1 cellular context compared by ENCODE assay signal in the genomic region with DNA sequence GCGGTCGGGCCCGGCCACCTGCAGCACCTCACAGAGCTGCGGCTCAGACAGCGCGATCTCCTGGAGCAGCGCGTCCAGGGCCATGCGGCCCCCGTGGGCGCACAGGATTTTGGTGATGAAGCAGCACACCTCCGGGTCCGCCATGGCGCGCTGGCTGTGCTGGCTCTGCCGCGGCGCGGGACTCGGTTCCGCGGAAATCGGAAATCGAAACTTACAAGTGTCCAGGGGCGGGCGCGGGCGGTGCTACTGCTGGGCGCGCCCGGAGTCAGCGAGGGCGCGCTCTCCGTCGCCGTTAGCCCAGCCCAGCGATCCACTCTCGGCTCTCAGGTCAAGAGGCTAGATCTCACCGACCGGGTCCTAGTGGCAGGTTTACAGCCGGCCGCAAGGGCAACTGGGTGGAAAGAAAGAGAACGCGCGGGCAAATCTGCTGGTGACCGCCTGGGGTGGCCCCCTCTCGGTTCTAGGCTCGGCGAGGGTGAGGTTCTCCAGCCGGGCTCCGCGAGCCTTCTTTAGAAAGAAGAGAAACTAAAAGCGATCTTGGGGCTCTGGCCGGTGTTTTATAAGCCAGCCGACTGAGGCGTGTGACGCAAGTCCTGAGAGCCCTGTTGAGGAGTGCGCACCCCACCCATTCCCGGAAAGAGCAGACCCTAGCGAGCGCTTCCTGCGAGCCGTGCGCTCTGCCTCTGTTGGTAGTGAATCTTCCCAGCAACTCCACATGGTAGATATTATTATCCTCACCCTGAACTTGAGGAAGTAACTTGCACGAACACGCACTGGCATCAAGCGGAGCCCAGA.
TF ChIP-seq lines count a peak whose summit lies in the region.

A gene (minus strand): TSS at position 533 of the 795 bp plus-strand sequence. CDS start 389 bp downstream, at position 144.

TF ChIP-seq in HepG2, 621 proteins besides CTCF, POLR2A, EP300 and RAD21 (continued from another document and continues in another):
- TF ChIP-seq ZNF326 (CRISPR knock-in tag; IDR thresholded peaks at IDR 0.05; ENCODE audit: borderline replicate concordance) = no peak
- TF ChIP-seq, protein P1, sequence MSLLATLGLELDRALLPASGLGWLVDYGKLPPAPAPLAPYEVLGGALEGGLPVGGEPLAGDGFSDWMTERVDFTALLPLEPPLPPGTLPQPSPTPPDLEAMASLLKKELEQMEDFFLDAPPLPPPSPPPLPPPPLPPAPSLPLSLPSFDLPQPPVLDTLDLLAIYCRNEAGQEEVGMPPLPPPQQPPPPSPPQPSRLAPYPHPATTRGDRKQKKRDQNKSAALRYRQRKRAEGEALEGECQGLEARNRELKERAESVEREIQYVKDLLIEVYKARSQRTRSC (CRISPR knock-in tag; IDR thresholded peaks at IDR 0.05; ENCODE audit: low read depth) = no peak
- peak; percentile 7; the same call in 1 of the 3 replicates for TF ChIP-seq MXI1 (IDR thresholded peaks at IDR 0.05; ENCODE audit: borderline replicate concordance, low read depth, low read length)
- TF ChIP-seq ZNF460 (CRISPR knock-in tag; IDR thresholded peaks at IDR 0.05; ENCODE audit: borderline replicate concordance) = no peak
- no peak for TF ChIP-seq MAZ (IDR thresholded peaks at IDR 0.05; ENCODE audit: borderline replicate concordance, low read depth, low read length)
- peak; percentile 54; the same call in 1 of the 2 replicates for TF ChIP-seq MAZ (CRISPR knock-in tag; IDR thresholded peaks at IDR 0.05; ENCODE audit: low read depth)
- TF ChIP-seq ZNF709 (CRISPR knock-in tag; IDR thresholded peaks at IDR 0.05) = no peak
- TF ChIP-seq, protein P2, sequence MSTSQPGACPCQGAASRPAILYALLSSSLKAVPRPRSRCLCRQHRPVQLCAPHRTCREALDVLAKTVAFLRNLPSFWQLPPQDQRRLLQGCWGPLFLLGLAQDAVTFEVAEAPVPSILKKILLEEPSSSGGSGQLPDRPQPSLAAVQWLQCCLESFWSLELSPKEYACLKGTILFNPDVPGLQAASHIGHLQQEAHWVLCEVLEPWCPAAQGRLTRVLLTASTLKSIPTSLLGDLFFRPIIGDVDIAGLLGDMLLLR (CRISPR knock-in tag; IDR thresholded peaks at IDR 0.05) = no peak
- TF ChIP-seq, protein P3, sequence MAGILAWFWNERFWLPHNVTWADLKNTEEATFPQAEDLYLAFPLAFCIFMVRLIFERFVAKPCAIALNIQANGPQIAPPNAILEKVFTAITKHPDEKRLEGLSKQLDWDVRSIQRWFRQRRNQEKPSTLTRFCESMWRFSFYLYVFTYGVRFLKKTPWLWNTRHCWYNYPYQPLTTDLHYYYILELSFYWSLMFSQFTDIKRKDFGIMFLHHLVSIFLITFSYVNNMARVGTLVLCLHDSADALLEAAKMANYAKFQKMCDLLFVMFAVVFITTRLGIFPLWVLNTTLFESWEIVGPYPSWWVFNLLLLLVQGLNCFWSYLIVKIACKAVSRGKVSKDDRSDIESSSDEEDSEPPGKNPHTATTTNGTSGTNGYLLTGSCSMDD (CRISPR knock-in tag; IDR thresholded peaks at IDR 0.05) = no peak
- no peak for TF ChIP-seq ZNF674 (CRISPR knock-in tag; IDR thresholded peaks at IDR 0.05; ENCODE audit: low read depth)
- 0 out of 2 replicates have a peak, but pooled peaks have one; percentile 9 for TF ChIP-seq PPARG (CRISPR knock-in tag; conservative IDR thresholded peaks at IDR 0.05)
- TF ChIP-seq KLF15 (CRISPR knock-in tag; IDR thresholded peaks at IDR 0.05; ENCODE audit: borderline replicate concordance) = 0 out of 2 replicates have a peak, but pooled peaks have one; percentile 18
- TF ChIP-seq ZSCAN29 (CRISPR knock-in tag; conservative IDR thresholded peaks at IDR 0.05) = peak; percentile 67; the same call in 1 of the 2 replicates
- TF ChIP-seq ZNF333 (CRISPR knock-in tag; IDR thresholded peaks at IDR 0.05; ENCODE audit: borderline replicate concordance) = no peak
- TF ChIP-seq, protein P4, sequence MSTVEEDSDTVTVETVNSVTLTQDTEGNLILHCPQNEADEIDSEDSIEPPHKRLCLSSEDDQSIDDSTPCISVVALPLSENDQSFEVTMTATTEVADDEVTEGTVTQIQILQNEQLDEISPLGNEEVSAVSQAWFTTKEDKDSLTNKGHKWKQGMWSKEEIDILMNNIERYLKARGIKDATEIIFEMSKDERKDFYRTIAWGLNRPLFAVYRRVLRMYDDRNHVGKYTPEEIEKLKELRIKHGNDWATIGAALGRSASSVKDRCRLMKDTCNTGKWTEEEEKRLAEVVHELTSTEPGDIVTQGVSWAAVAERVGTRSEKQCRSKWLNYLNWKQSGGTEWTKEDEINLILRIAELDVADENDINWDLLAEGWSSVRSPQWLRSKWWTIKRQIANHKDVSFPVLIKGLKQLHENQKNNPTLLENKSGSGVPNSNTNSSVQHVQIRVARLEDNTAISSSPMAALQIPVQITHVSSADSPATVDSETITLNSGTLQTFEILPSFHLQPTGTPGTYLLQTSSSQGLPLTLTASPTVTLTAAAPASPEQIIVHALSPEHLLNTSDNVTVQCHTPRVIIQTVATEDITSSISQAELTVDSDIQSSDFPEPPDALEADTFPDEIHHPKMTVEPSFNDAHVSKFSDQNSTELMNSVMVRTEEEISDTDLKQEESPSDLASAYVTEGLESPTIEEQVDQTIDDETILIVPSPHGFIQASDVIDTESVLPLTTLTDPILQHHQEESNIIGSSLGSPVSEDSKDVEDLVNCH (CRISPR knock-in tag; IDR thresholded peaks at IDR 0.05) = no peak
- peak; percentile 70; the same call in 1 of the 2 replicates for TF ChIP-seq ZFP37 (CRISPR knock-in tag; IDR thresholded peaks at IDR 0.05; ENCODE audit: borderline replicate concordance)
- TF ChIP-seq IRX3 (CRISPR knock-in tag; IDR thresholded peaks at IDR 0.05; ENCODE audit: borderline replicate concordance, low read depth) = peak; percentile 36; the same call in 1 of the 2 replicates
- TF ChIP-seq, protein P5, sequence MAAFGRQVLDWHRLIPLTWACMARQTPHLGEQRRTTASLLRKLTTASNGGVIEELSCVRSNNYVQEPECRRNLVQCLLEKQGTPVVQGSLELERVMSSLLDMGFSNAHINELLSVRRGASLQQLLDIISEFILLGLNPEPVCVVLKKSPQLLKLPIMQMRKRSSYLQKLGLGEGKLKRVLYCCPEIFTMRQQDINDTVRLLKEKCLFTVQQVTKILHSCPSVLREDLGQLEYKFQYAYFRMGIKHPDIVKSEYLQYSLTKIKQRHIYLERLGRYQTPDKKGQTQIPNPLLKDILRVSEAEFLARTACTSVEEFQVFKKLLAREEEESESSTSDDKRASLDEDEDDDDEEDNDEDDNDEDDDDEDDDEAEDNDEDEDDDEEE (CRISPR knock-in tag; IDR thresholded peaks at IDR 0.05) = no peak
- peak; percentile 35; the same call in 1 of the 2 replicates for TF ChIP-seq SPEN (CRISPR knock-in tag; IDR thresholded peaks at IDR 0.05; ENCODE audit: low read depth)
- TF ChIP-seq ZSCAN12 (CRISPR knock-in tag; IDR thresholded peaks at IDR 0.05) = peak; percentile 11; the same call in 1 of the 2 replicates
- TF ChIP-seq FIP1L1 (IDR thresholded peaks at IDR 0.05; ENCODE audit: borderline replicate concordance, insufficient read depth, low read depth, low read length) = no peak
- TF ChIP-seq KAT2B (IDR thresholded peaks at IDR 0.05; ENCODE audit: borderline replicate concordance, low read depth, low read length) = no peak
- no peak for TF ChIP-seq HHEX (CRISPR knock-in tag; IDR thresholded peaks at IDR 0.05)
- TF ChIP-seq ZNF232 (CRISPR knock-in tag; IDR thresholded peaks at IDR 0.05; ENCODE audit: borderline replicate concordance) = peak; percentile 83; the same call in 1 of the 2 replicates
- peak; percentile 47; the same call in 1 of the 2 replicates for TF ChIP-seq ZFP36L1 (CRISPR knock-in tag; IDR thresholded peaks at IDR 0.05)
- TF ChIP-seq, protein P6, sequence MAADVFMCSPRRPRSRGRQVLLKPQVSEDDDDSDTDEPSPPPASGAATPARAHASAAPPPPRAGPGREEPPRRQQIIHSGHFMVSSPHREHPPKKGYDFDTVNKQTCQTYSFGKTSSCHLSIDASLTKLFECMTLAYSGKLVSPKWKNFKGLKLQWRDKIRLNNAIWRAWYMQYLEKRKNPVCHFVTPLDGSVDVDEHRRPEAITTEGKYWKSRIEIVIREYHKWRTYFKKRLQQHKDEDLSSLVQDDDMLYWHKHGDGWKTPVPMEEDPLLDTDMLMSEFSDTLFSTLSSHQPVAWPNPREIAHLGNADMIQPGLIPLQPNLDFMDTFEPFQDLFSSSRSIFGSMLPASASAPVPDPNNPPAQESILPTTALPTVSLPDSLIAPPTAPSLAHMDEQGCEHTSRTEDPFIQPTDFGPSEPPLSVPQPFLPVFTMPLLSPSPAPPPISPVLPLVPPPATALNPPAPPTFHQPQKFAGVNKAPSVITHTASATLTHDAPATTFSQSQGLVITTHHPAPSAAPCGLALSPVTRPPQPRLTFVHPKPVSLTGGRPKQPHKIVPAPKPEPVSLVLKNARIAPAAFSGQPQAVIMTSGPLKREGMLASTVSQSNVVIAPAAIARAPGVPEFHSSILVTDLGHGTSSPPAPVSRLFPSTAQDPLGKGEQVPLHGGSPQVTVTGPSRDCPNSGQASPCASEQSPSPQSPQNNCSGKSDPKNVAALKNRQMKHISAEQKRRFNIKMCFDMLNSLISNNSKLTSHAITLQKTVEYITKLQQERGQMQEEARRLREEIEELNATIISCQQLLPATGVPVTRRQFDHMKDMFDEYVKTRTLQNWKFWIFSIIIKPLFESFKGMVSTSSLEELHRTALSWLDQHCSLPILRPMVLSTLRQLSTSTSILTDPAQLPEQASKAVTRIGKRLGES (CRISPR knock-in tag; IDR thresholded peaks at IDR 0.05; ENCODE audit: borderline replicate concordance) = no peak
- no peak for TF ChIP-seq ATF7 (IDR thresholded peaks at IDR 0.05)
- TF ChIP-seq ATF7 (CRISPR knock-in tag; IDR thresholded peaks at IDR 0.05) = no peak
- TF ChIP-seq ATRX (CRISPR knock-in tag; IDR thresholded peaks at IDR 0.05; ENCODE audit: borderline replicate concordance) = no peak
- 0 out of 2 replicates have a peak, but pooled peaks have one; percentile 5 for TF ChIP-seq RARA (CRISPR knock-in tag; IDR thresholded peaks at IDR 0.05)
- TF ChIP-seq, protein P7, sequence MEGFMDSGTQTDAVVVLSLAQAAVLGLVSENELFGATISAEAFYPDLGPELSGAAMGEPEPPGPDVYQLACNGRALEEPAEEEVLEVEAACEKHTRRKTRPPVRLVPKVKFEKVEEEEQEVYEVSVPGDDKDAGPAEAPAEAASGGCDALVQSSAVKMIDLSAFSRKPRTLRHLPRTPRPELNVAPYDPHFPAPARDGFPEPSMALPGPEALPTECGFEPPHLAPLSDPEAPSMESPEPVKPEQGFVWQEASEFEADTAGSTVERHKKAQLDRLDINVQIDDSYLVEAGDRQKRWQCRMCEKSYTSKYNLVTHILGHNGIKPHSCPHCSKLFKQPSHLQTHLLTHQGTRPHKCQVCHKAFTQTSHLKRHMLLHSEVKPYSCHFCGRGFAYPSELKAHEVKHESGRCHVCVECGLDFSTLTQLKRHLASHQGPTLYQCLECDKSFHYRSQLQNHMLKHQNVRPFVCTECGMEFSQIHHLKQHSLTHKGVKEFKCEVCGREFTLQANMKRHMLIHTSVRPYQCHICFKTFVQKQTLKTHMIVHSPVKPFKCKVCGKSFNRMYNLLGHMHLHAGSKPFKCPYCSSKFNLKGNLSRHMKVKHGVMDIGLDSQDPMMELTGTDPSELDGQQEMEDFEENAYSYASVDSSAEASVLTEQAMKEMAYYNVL (CRISPR knock-in tag; IDR thresholded peaks at IDR 0.05; ENCODE audit: borderline replicate concordance) = 0 out of 2 replicates have a peak, but pooled peaks have one; percentile 7
- TF ChIP-seq ZC3H4 (CRISPR knock-in tag; IDR thresholded peaks at IDR 0.05; ENCODE audit: borderline replicate concordance) = no peak
- TF ChIP-seq, protein P8, sequence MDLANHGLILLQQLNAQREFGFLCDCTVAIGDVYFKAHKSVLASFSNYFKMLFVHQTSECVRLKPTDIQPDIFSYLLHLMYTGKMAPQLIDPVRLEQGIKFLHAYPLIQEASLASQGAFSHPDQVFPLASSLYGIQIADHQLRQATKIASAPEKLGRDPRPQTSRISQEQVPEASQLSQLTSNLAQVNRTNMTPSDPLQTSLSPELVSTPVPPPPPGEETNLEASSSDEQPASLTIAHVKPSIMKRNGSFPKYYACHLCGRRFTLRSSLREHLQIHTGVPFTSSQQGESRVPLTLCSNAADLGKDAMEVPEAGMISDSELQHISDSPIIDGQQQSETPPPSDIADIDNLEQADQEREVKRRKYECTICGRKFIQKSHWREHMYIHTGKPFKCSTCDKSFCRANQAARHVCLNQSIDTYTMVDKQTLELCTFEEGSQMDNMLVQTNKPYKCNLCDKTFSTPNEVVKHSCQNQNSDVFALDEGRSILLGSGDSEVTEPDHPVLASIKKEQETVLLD (CRISPR knock-in tag; IDR thresholded peaks at IDR 0.05; ENCODE audit: low read depth) = peak; percentile 63; the same call in 1 of the 2 replicates
- TF ChIP-seq KLF6 (CRISPR knock-in tag; IDR thresholded peaks at IDR 0.05) = peak; percentile 19; the same call in 1 of the 2 replicates
- TF ChIP-seq ZNF768 (CRISPR knock-in tag; IDR thresholded peaks at IDR 0.05) = peak; percentile 85; the same call in 1 of the 2 replicates
- no peak; the same call in 1 of the 2 replicates for TF ChIP-seq MEF2D (CRISPR knock-in tag; IDR thresholded peaks at IDR 0.05)
- TF ChIP-seq TGIF2 (CRISPR knock-in tag; IDR thresholded peaks at IDR 0.05) = no peak
- TF ChIP-seq ZNF34 (CRISPR knock-in tag; IDR thresholded peaks at IDR 0.05; ENCODE audit: borderline replicate concordance) = no peak
- no peak for TF ChIP-seq ZNF329 (CRISPR knock-in tag; IDR thresholded peaks at IDR 0.05; ENCODE audit: low read depth)
- TF ChIP-seq, protein P9, sequence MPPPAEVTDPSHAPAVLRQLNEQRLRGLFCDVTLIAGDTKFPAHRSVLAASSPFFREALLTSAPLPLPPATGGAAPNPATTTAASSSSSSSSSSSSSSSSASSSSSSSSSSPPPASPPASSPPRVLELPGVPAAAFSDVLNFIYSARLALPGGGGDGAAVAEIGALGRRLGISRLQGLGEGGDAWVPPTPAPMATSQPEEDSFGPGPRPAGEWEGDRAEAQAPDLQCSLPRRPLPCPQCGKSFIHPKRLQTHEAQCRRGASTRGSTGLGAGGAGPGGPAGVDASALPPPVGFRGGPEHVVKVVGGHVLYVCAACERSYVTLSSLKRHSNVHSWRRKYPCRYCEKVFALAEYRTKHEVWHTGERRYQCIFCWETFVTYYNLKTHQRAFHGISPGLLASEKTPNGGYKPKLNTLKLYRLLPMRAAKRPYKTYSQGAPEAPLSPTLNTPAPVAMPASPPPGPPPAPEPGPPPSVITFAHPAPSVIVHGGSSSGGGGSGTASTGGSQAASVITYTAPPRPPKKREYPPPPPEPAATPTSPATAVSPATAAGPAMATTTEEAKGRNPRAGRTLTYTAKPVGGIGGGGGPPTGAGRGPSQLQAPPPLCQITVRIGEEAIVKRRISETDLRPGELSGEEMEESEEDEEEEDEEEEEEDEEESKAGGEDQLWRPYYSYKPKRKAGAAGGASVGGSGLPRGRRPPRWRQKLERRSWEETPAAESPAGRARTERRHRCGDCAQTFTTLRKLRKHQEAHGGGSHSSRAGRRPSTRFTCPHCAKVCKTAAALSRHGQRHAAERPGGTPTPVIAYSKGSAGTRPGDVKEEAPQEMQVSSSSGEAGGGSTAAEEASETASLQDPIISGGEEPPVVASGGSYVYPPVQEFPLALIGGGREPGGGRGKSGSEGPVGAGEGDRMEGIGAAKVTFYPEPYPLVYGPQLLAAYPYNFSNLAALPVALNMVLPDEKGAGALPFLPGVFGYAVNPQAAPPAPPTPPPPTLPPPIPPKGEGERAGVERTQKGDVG (CRISPR knock-in tag; IDR thresholded peaks at IDR 0.05; ENCODE audit: borderline replicate concordance) = peak; percentile 89
- peak; percentile 45; the same call in 1 of the 2 replicates for TF ChIP-seq MTF1 (CRISPR knock-in tag; IDR thresholded peaks at IDR 0.05)
- peak; percentile 10 for TF ChIP-seq TBL1XR1 (IDR thresholded peaks at IDR 0.05; ENCODE audit: borderline replicate concordance, low read length, partially characterized antibody)
- no peak; the same call in 1 of the 2 replicates for TF ChIP-seq ZNF468 (CRISPR knock-in tag; IDR thresholded peaks at IDR 0.05)
- TF ChIP-seq EHMT2 (IDR thresholded peaks at IDR 0.05; ENCODE audit: borderline replicate concordance, low read depth, low read length) = no peak
- TF ChIP-seq HMG20A (CRISPR knock-in tag; IDR thresholded peaks at IDR 0.05; ENCODE audit: borderline replicate concordance) = no peak
- TF ChIP-seq SP5 (CRISPR knock-in tag; IDR thresholded peaks at IDR 0.05; ENCODE audit: borderline replicate concordance, low read depth) = no peak
